ENCODE assay signal across 1 cellular context in the genomic region with DNA sequence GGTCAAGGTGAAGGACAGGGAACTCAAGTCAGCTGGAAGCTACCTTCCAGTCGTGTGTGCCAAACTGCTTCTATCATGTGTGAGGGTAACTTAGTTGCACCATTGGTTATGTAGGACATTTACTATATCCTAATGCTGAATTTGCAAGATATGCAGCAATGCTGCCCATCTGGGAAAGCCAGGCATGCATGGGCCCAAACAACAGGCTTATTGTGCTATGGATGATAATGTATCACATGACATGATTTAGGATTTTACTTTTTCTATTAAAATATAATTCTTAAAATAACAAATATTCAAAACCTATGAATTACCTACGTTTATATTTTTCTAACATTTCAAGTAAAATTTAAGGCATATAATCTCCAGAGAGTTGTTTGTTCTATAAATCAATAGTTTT.
TF ChIP-seq lines count a peak whose summit lies in the region.

No MANE protein-coding gene starts in this region.

TF ChIP-seq in K562, 482 proteins besides CTCF, POLR2A, EP300 and RAD21:
- TF ChIP-seq, protein P1, sequence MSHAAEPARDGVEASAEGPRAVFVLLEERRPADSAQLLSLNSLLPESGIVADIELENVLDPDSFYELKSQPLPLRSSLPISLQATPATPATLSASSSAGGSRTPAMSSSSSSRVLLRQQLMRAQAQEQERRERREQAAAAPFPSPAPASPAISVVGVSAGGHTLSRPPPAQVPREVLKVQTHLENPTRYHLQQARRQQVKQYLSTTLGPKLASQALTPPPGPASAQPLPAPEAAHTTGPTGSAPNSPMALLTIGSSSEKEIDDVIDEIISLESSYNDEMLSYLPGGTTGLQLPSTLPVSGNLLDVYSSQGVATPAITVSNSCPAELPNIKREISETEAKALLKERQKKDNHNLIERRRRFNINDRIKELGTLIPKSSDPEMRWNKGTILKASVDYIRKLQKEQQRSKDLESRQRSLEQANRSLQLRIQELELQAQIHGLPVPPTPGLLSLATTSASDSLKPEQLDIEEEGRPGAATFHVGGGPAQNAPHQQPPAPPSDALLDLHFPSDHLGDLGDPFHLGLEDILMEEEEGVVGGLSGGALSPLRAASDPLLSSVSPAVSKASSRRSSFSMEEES (CRISPR knock-in tag; IDR thresholded peaks at IDR 0.05): peak; percentile 61; the same call in 1 of the 2 replicates
- TF ChIP-seq BMI1 (IDR thresholded peaks at IDR 0.05; ENCODE audit: low read length): no peak
TF ChIP-seq in K562: peak in this region for 1.
